ENCODE assay signal across 17 cellular contexts in genomic region chr12:57830393-57830792, GRCh38. TPM values are rescaled to one million over a fixed set of nuclear protein-coding genes. Genes with fewer than 3 reads are reported as not detected.
A peak's percentile ranks its signal among the peaks of the same experiment; 100 is the strongest.
DNase-seq lines count a peak whose midpoint lies in the region; ATAC-seq and TF ChIP-seq lines count a peak whose summit lies in the region.
"Had no signal": no experiment of that assay in that cellular context is flagged by ENCODE, and none has a peak within 500 bp of the region (broad histone marks: within the 10 kb centered on the region; RNA-seq: fewer than 3 reads in every experiment).

No MANE protein-coding gene starts in this region.

- H3K9me3 ChIP-seq in gastrocnemius medialis, result no peaks in the 10 kb centered on the region

- H3K27ac ChIP-seq in gastrocnemius medialis, result peak overlapping the region; percentile 93 to 99 (median 98)
- no peak overlapping the region for H3K27ac ChIP-seq in caudate nucleus (ENCODE audit: low read depth, low read length)

- H3K4me3 Mint-ChIP-seq in T-helper 2 cell treated with Interferon-gamma antibody and Interleukin-4, amounts not matched to agents 5 μg/mL and 100 μg/mL, for 36 hours, result no peak overlapping the region
- H3K4me3 Mint-ChIP-seq in HFFc6 (no peak overlapping the region), chondrocyte (ENCODE audit: unreplicated experiment) (no peak overlapping the region)

- H3K4me1 ChIP-seq in gastrocnemius medialis, result peaks cover 64 to 71% of the 10 kb centered on the region in 2 donors

- DNase-seq in T-helper 2 cell treated with Interferon-gamma antibody and Interleukin-4, amounts not matched to agents 5 μg/mL and 100 μg/mL, for 36 hours (ENCODE audit: low spot score), result no peak
- no peak for DNase-seq in T-helper 2 cell
- no peak for DNase-seq in HFFc6
- no peak for DNase-seq in chondrocyte (ENCODE audit: low spot score)
- no peak for DNase-seq in gastrocnemius medialis
- DNase-seq in caudate nucleus (lab: John Stamatoyannopoulos, UW), result no peak
- DNase-seq: 8988T; activated CD4-positive, alpha-beta T cell treated with anti-CD3 and anti-CD28 coated beads, Interleukin-2, amount 50 U/mL, for 4 hours; activated effector memory CD4-positive, alpha-beta T cell treated with Interleukin-2 at 50 U/mL for 16 hours; C1 segment of cervical spinal cord; DND-41; kidney; NCI-H226; occipital lobe; trophoblast cell had no signal

- H3K4me1 Mint-ChIP-seq in T-helper 2 cell treated with Interferon-gamma antibody and Interleukin-4, amounts not matched to agents 5 μg/mL and 100 μg/mL, for 36 hours (ENCODE audit: low read depth), result peaks cover 13% of the 10 kb centered on the region
- H3K4me1 Mint-ChIP-seq in HFFc6 (ENCODE audit: low read depth), result peaks cover 43% of the 10 kb centered on the region
- peaks cover 56% of the 10 kb centered on the region for H3K4me1 Mint-ChIP-seq in chondrocyte (ENCODE audit: low read depth)

- ATAC-seq in gastrocnemius medialis, result no peak
- ATAC-seq in SK-N-SH treated with all-trans-retinoic acid at 6 μM for 48 hours, result no peak
- no peak for ATAC-seq in GM18868 (IDR thresholded peaks at IDR 0.05; ENCODE audit: unreplicated experiment)

- no peak for TF ChIP-seq POLR2A in gastrocnemius medialis (IDR thresholded peaks at IDR 0.05)

- H3K36me3 Mint-ChIP-seq in T-helper 2 cell treated with Interferon-gamma antibody and Interleukin-4, amounts not matched to agents 5 μg/mL and 100 μg/mL, for 36 hours (ENCODE audit: low read depth), result peaks cover 29% of the 10 kb centered on the region
- H3K36me3 Mint-ChIP-seq in HFFc6 (ENCODE audit: low read depth) (peaks cover 8% of the 10 kb centered on the region), chondrocyte (ENCODE audit: low read depth) (peaks cover 12% of the 10 kb centered on the region)

- no peaks in the 10 kb centered on the region for H3K27me3 Mint-ChIP-seq in T-helper 2 cell treated with Interferon-gamma antibody and Interleukin-4, amounts not matched to agents 5 μg/mL and 100 μg/mL, for 36 hours (ENCODE audit: low read depth)
- no peaks in the 10 kb centered on the region for H3K27me3 Mint-ChIP-seq in HFFc6 (ENCODE audit: insufficient read depth)
- H3K27me3 Mint-ChIP-seq in chondrocyte (ENCODE audit: low read depth), result no peaks in the 10 kb centered on the region

- intact Hi-C loops in gastrocnemius medialis (cut with DNase I; ENCODE audit: low total_unique reads), result loop anchor here (2.0 to 5.0 kb wide), 2 partner anchors 48 to 66 kb away; partner anchors contain the start of gene TSFM

- peaks cover 0 to 39% of the 10 kb centered on the region in 2 donors for H3K36me3 ChIP-seq in gastrocnemius medialis

- no peak overlapping the region for H3K4me3 ChIP-seq in gastrocnemius medialis

- H3K9me3 Mint-ChIP-seq in T-helper 2 cell treated with Interferon-gamma antibody and Interleukin-4, amounts not matched to agents 5 μg/mL and 100 μg/mL, for 36 hours, result no peaks in the 10 kb centered on the region
- H3K9me3 Mint-ChIP-seq in HFFc6 (no peaks in the 10 kb centered on the region), chondrocyte (ENCODE audit: low read depth) (no peaks in the 10 kb centered on the region)

- TF ChIP-seq CTCF in HFFc6 (IDR thresholded peaks at IDR 0.05), result no peak
- TF ChIP-seq CTCF in chondrocyte (IDR thresholded peaks at IDR 0.05), result no peak
- no peak for TF ChIP-seq CTCF in gastrocnemius medialis (IDR thresholded peaks at IDR 0.05 in 4 of 5, conservative IDR thresholded peaks at IDR 0.05 in 1 of 5)

- H3K27ac Mint-ChIP-seq in T-helper 2 cell treated with Interferon-gamma antibody and Interleukin-4, amounts not matched to agents 5 μg/mL and 100 μg/mL, for 36 hours, result peak overlapping the region; percentile 45
- H3K27ac Mint-ChIP-seq in HFFc6, result peak overlapping the region; percentile 52; the same call in 1 of the 2 replicates
- peak overlapping the region; percentile 8 for H3K27ac Mint-ChIP-seq in chondrocyte (ENCODE audit: unreplicated experiment)

- in situ Hi-C loops in gastrocnemius medialis (cut with MboI; ENCODE audit: low sequenced_read_pairs in 4 of 4), result loop anchor here in 1 of 4 donors (5.0 kb wide), 1 partner anchor 77 kb away; no protein-coding TSS in a partner anchor

- no peaks in the 10 kb centered on the region for H3K27me3 ChIP-seq in gastrocnemius medialis

TF ChIP-seq in SK-N-SH treated with all-trans-retinoic acid at 6 μM for 48 hours, 23 proteins besides CTCF, POLR2A, EP300 and RAD21:
- TF ChIP-seq ZNF70 (CRISPR knock-in tag; IDR thresholded peaks at IDR 0.05), result no peak
- no peak for TF ChIP-seq ZFP3 (CRISPR knock-in tag; IDR thresholded peaks at IDR 0.05)
- no peak for TF ChIP-seq GLIS3 (CRISPR knock-in tag; IDR thresholded peaks at IDR 0.05)
- TF ChIP-seq ISL1 (CRISPR knock-in tag; IDR thresholded peaks at IDR 0.05), result no peak
- TF ChIP-seq CSRNP3 (CRISPR knock-in tag; IDR thresholded peaks at IDR 0.05), result no peak
- TF ChIP-seq ESRRG (CRISPR knock-in tag; IDR thresholded peaks at IDR 0.05), result no peak
- no peak for TF ChIP-seq TSHZ2 (CRISPR knock-in tag; IDR thresholded peaks at IDR 0.05)
- TF ChIP-seq RARB (CRISPR knock-in tag; IDR thresholded peaks at IDR 0.05), result no peak
- no peak for TF ChIP-seq ZFP30 (CRISPR knock-in tag; IDR thresholded peaks at IDR 0.05)
- no peak for TF ChIP-seq CREB5 (CRISPR knock-in tag; IDR thresholded peaks at IDR 0.05; ENCODE audit: low read depth)

RNA-seq across cellular contexts. Expression of gene AVIL, which starts 11.9 kb away (rescaled TPM):
- 1 to 10 TPM in 1 of 6 experiments, under 1 TPM in 5; 0.14 to 1.1 (median 0.67) TPM for total RNA-seq in HFFc6 (2021; fragmentation: NEBNext Ultra II Directional; extraction: Animal tissue kit (Norgen Biotek cat#: 25700))
- total RNA-seq in chondrocyte (4.8 to 6.0 TPM (median 5.6 TPM) in 3 replicates), gastrocnemius medialis (10 to 100 TPM in 1 of 4 donors, 1 to 10 TPM in 2, under 1 TPM in 1; 0.78 to 22.7 (median 4.3) TPM)

RNA-seq across cellular contexts. Expression of gene CTDSP2, which starts 16.1 kb away (rescaled TPM):
- total RNA-seq in HFFc6 (2021; fragmentation: NEBNext Ultra II Directional; extraction: Animal tissue kit (Norgen Biotek cat#: 25700)), result 100 to 1,000 TPM in 5 of 6 experiments, 10 to 100 TPM in 1; 99.2 to 128 (median 111) TPM
- total RNA-seq in chondrocyte (113 to 124 TPM (median 123 TPM) in 3 replicates), gastrocnemius medialis (100 to 1,000 TPM in 1 of 4 donors, 10 to 100 TPM in 3; 66.0 to 116 (median 83.4) TPM)

RNA-seq across cellular contexts. Expression of gene TSFM, which starts 47.8 kb away (rescaled TPM):
- total RNA-seq in HFFc6 (2021; fragmentation: NEBNext Ultra II Directional; extraction: Animal tissue kit (Norgen Biotek cat#: 25700)), result 10 to 100 TPM; 28.6 to 36.8 (median 33.7) TPM
- total RNA-seq in chondrocyte (17.8 to 21.3 TPM (median 19.9 TPM) in 3 replicates), gastrocnemius medialis (10 to 100 TPM; 37.6 to 47.5 (median 40.1) TPM)

RNA-seq across cellular contexts. Expression of gene EEF1AKMT3, which starts 58.0 kb away (rescaled TPM):
- 1 to 10 TPM; 6.3 to 9.0 (median 7.8) TPM for total RNA-seq in HFFc6 (2021; fragmentation: NEBNext Ultra II Directional; extraction: Animal tissue kit (Norgen Biotek cat#: 25700))
- total RNA-seq in chondrocyte (13.0 to 14.8 TPM (median 13.6 TPM) in 3 replicates), gastrocnemius medialis (1 to 10 TPM in 3 of 4 donors, under 1 TPM in 1; 0.82 to 2.0 (median 1.0) TPM)

RNA-seq across cellular contexts. Expression of gene METTL1, which starts 58.5 kb away (rescaled TPM):
- total RNA-seq in HFFc6 (2021; fragmentation: NEBNext Ultra II Directional; extraction: Animal tissue kit (Norgen Biotek cat#: 25700)), result 10 to 100 TPM; 30.0 to 41.8 (median 36.0) TPM
- 25.2 to 33.6 TPM (median 26.8 TPM) in 3 replicates for total RNA-seq in chondrocyte
- total RNA-seq in gastrocnemius medialis, result 10 to 100 TPM in 3 of 4 donors, 1 to 10 TPM in 1; 6.5 to 22.7 (median 17.9) TPM
